Comparison of ENCODE assay signal across 1 cellular context in the genomic region with DNA sequence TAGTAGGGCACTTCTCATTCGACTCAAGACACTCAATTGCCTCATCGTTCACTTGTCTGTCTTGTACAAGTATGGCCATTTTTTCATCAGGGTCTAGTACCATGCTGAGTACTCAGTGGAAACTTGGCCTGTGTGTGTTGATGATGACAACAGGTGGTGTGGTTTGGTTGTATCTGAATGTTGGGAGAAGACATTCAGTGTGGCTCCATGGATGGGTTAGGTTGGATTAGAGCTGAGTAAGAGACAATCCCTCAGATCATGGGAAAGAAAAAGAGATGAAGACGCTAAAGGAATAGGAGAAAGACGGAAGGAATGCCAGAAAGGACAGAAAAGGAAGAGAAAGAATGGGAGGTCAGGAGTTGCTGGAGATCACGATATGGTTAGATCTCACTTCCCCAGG.
TF ChIP-seq lines count a peak whose summit lies in the region.

No MANE protein-coding gene starts in this region.

TF ChIP-seq in HEK293, 187 proteins besides CTCF, POLR2A, EP300 and RAD21 (continued from another document):
- TF ChIP-seq ZBTB11 (tag by site-specific recombination; conservative IDR thresholded peaks at IDR 0.05; ENCODE audit: low read depth), result no peak
- TF ChIP-seq ZSCAN16 (tag by site-specific recombination; IDR thresholded peaks at IDR 0.05), result no peak
